In genomic region chr15:85116066-85116465, GRCh38 we compare ENCODE assay signal across 15 cellular contexts.
"Had no signal": no experiment of that assay in that cellular context is flagged by ENCODE, and none has a peak within 500 bp of the region (broad histone marks: within the 10 kb centered on the region; RNA-seq: fewer than 3 reads in every experiment).

No MANE protein-coding gene starts in this region.

- H3K4me3 Mint-ChIP-seq: activated B cell treated with CpG ODN at 0.5 μM for 24 hours; activated T-helper 17 cell treated with anti-CD3 and anti-CD28 coated beads, Interleukin-2, amount 50 U/mL, for 72 hours; dendritic cell treated with granulocyte-macrophage colony-stimulating factor and Interleukin-4, amounts not matched to agents 40 ng/mL and 50 ng/mL, for 4 days; memory B cell; natural killer cell had no signal

- H3K27ac ChIP-seq: body of pancreas, left ventricle myocardium inferior, transverse colon had no signal

- H3K9me3 Mint-ChIP-seq: activated B cell treated with CpG ODN at 0.5 μM for 24 hours; activated T-helper 17 cell treated with anti-CD3 and anti-CD28 coated beads, Interleukin-2, amount 50 U/mL, for 72 hours; dendritic cell treated with granulocyte-macrophage colony-stimulating factor and Interleukin-4, amounts not matched to agents 40 ng/mL and 50 ng/mL, for 4 days; memory B cell; natural killer cell had no signal

- H3K9me3 ChIP-seq: body of pancreas, left ventricle myocardium inferior, transverse colon had no signal

- H3K4me1 Mint-ChIP-seq: activated B cell treated with CpG ODN at 0.5 μM for 24 hours, memory B cell, natural killer cell had no signal

- H3K27ac Mint-ChIP-seq: activated B cell treated with CpG ODN at 0.5 μM for 24 hours; dendritic cell treated with granulocyte-macrophage colony-stimulating factor and Interleukin-4, amounts not matched to agents 40 ng/mL and 50 ng/mL, for 4 days; memory B cell; natural killer cell had no signal

- DNase-seq: activated B cell treated with CpG ODN at 0.5 μM for 24 hours; activated CD4-positive, alpha-beta T cell treated with anti-CD3 and anti-CD28 coated beads for 48 hours; activated naive CD4-positive, alpha-beta T cell treated with Interleukin-2 at 50 U/mL for 16 hours; body of pancreas; cerebellar nuclear complex; islet precursor cell; left ventricle myocardium inferior; natural killer cell; retina; stimulated activated CD4-positive, alpha-beta T cell treated with anti-CD3 and anti-CD28 coated beads, Interleukin-12 subunit alpha, Interleukin-12 subunit beta, amount 100 ng/mL, for 4 hours; stimulated activated CD4-positive, alpha-beta T cell treated with anti-CD3 and anti-CD28 coated beads, Interleukin-2, amount 100 ng/mL, for 24 hours; transverse colon had no signal

- ATAC-seq: body of pancreas had no signal

- H3K27me3 Mint-ChIP-seq: activated B cell treated with CpG ODN at 0.5 μM for 24 hours; activated T-helper 17 cell treated with anti-CD3 and anti-CD28 coated beads, Interleukin-2, amount 50 U/mL, for 72 hours; dendritic cell treated with granulocyte-macrophage colony-stimulating factor and Interleukin-4, amounts not matched to agents 40 ng/mL and 50 ng/mL, for 4 days; memory B cell had no signal

- H3K4me1 ChIP-seq: body of pancreas, transverse colon had no signal

- H3K4me3 ChIP-seq: body of pancreas, left ventricle myocardium inferior, transverse colon had no signal
